ENCODE assay signal across 8 cellular contexts in genomic region chr2:238864207-238865014, GRCh38. TPM values are rescaled to one million over a fixed set of nuclear protein-coding genes. Genes with fewer than 3 reads are reported as not detected.
DNase-seq lines count a peak whose midpoint lies in the region; ATAC-seq and TF ChIP-seq lines count a peak whose summit lies in the region.

No MANE protein-coding gene starts in this region.

- H3K4me1 ChIP-seq in esophagus muscularis mucosa (peaks cover 31 to 81% (median 76%) of the 10 kb centered on the region in 4 donors), neural progenitor cell (peaks cover 17% of the 10 kb centered on the region), upper lobe of right lung (peaks cover 41% of the 10 kb centered on the region)

- DNase-seq in activated CD4-positive, alpha-beta T cell treated with anti-CD3 and anti-CD28 coated beads for 24 hours (ENCODE audit: low read depth in 2 of 2), result peak; percentile 20 to 26
- no peak for DNase-seq in activated CD4-positive, alpha-beta T cell treated with anti-CD3 and anti-CD28 coated beads, Interleukin-2, amount 50 U/mL, for 1 hour
- DNase-seq in SW 1271 (lab: John Stamatoyannopoulos, UW) (peak; percentile 97), esophagus muscularis mucosa (ENCODE audit: extremely low spot score) (peak; percentile 96), neural progenitor cell (ENCODE audit: low spot score) (peak; percentile 80), upper lobe of right lung (peak; percentile 89), cerebellar nuclear complex (lab: John Stamatoyannopoulos, UW) (no peak)

- H3K36me3 Mint-ChIP-seq in neural progenitor cell, result no peaks in the 10 kb centered on the region

- intact Hi-C loops in esophagus muscularis mucosa (cut with DNase I), result no loop called here
- intact Hi-C loops in upper lobe of right lung (cut with DNase I), result no loop called here

- no peak overlapping the region for H2AFZ ChIP-seq in neural progenitor cell (replicated peaks)

- peaks cover 43% of the 10 kb centered on the region for H3K4me1 Mint-ChIP-seq in neural progenitor cell

- no peaks in the 10 kb centered on the region for H3K79me2 ChIP-seq in neural progenitor cell (ENCODE audit: low read depth)

- H3K9me3 Mint-ChIP-seq in neural progenitor cell, result no peaks in the 10 kb centered on the region

- H3K27ac Mint-ChIP-seq in neural progenitor cell, result peak overlapping the region; percentile 97

- TF ChIP-seq CTCF in esophagus muscularis mucosa (IDR thresholded peaks at IDR 0.05) (no peak), neural progenitor cell (IDR thresholded peaks at IDR 0.05) (no peak), upper lobe of right lung (IDR thresholded peaks at IDR 0.05) (no peak)

- ATAC-seq in upper lobe of right lung (peak; percentile 91), GM21723 (IDR thresholded peaks at IDR 0.05; ENCODE audit: unreplicated experiment) (no peak)

- H3K27me3 Mint-ChIP-seq in neural progenitor cell (ENCODE audit: insufficient read depth, low read depth), result peaks cover 8% of the 10 kb centered on the region

- H3K4me3 ChIP-seq in esophagus muscularis mucosa (peak overlapping the region; percentile 32 to 51 (median 39)), neural progenitor cell (no peak overlapping the region), upper lobe of right lung (peak overlapping the region; percentile 6)

- H3K36me3 ChIP-seq in esophagus muscularis mucosa, result no peaks in the 10 kb centered on the region
- H3K36me3 ChIP-seq in neural progenitor cell, result no peaks in the 10 kb centered on the region
- no peaks in the 10 kb centered on the region for H3K36me3 ChIP-seq in upper lobe of right lung

- no peak for TF ChIP-seq POLR2A in esophagus muscularis mucosa (IDR thresholded peaks at IDR 0.05; ENCODE audit: low read depth)

- no peaks in the 10 kb centered on the region for H4K20me1 ChIP-seq in neural progenitor cell (ENCODE audit: low read depth)

- H3F3A ChIP-seq in neural progenitor cell (ENCODE audit: low read depth), result peaks cover 5% of the 10 kb centered on the region

- H3K4me2 ChIP-seq in neural progenitor cell, result no peak overlapping the region

- H3K9ac ChIP-seq in neural progenitor cell, result no peak overlapping the region

- TF ChIP-seq EP300 in esophagus muscularis mucosa (IDR thresholded peaks at IDR 0.05), result no peak

- H3K27me3 ChIP-seq in esophagus muscularis mucosa (no peaks in the 10 kb centered on the region), neural progenitor cell (peaks cover 11% of the 10 kb centered on the region), upper lobe of right lung (no peaks in the 10 kb centered on the region)

- H3K9me3 ChIP-seq in esophagus muscularis mucosa (no peaks in the 10 kb centered on the region), neural progenitor cell (ENCODE audit: low read depth) (no peaks in the 10 kb centered on the region), upper lobe of right lung (no peaks in the 10 kb centered on the region)

- H3K27ac ChIP-seq in esophagus muscularis mucosa (replicated peaks in 1 of 4), result peak overlapping the region; percentile 83 to 87 (median 86)
- H3K27ac ChIP-seq in neural progenitor cell, result no peak overlapping the region
- H3K27ac ChIP-seq in upper lobe of right lung, result peak overlapping the region; percentile 73

- WGBS in esophagus muscularis mucosa, result 10% methylated on average over 16 of the region's 29 CpGs

- peak overlapping the region; percentile 72 for H3K4me3 Mint-ChIP-seq in neural progenitor cell

RNA-seq across cellular contexts. Expression of gene TWIST2, which starts 16.5 kb away (rescaled TPM):
- total RNA-seq in esophagus muscularis mucosa (10 to 100 TPM; 37.4 to 51.6 (median 47.4) TPM), neural progenitor cell (ENCODE audit: low replicate concordance) (0.51 and 1.7 TPM in 2 replicates), upper lobe of right lung (12.2 TPM)

Comparison
In these comparisons a context has a peak if more than half of its experiments do, and no peak if none do; other contexts are left out.
1. DNase-seq: peak in activated CD4-positive, alpha-beta T cell treated with anti-CD3 and anti-CD28 coated beads for 24 hours (2 of 2), SW 1271 (2 of 2), esophagus muscularis mucosa (single experiment), neural progenitor cell (single experiment) and upper lobe of right lung (single experiment); none in activated CD4-positive, alpha-beta T cell treated with anti-CD3 and anti-CD28 coated beads, Interleukin-2, amount 50 U/mL, for 1 hour (single experiment) and cerebellar nuclear complex (0 of 2).